In genomic region chr15:42349178-42349577, GRCh38 we compare ENCODE assay signal across 26 cellular contexts. TPM values are rescaled to one million over a fixed set of nuclear protein-coding genes. Genes with fewer than 3 reads are reported as not detected.
A peak's percentile ranks its signal among the peaks of the same experiment; 100 is the strongest.
DNase-seq lines count a peak whose midpoint lies in the region; ATAC-seq, FAIRE-seq and TF ChIP-seq lines count a peak whose summit lies in the region.
"Had no signal": no experiment of that assay in that cellular context is flagged by ENCODE, and none has a peak within 500 bp of the region (broad histone marks: within the 10 kb centered on the region; RNA-seq: fewer than 3 reads in every experiment).

No MANE protein-coding gene starts in this region.

- H3K36me3 Mint-ChIP-seq in activated T-helper 17 cell treated with anti-CD3 and anti-CD28 coated beads, Interleukin-2, amount 50 U/mL, for 72 hours (ENCODE audit: low read depth): peaks cover 73% of the 10 kb centered on the region
- H3K36me3 Mint-ChIP-seq: neural progenitor cell had no signal

- H3K27me3 Mint-ChIP-seq in activated T-helper 17 cell treated with anti-CD3 and anti-CD28 coated beads, Interleukin-2, amount 50 U/mL, for 72 hours: no peaks in the 10 kb centered on the region
- H3K27me3 Mint-ChIP-seq: activated naive CD8-positive, alpha-beta T cell treated with anti-CD3 and anti-CD28 coated beads, Interleukin-2, amount 10 ng/mL, durations not matched to agents 7 days and 5 days; CD4-positive, alpha-beta memory T cell had no signal

- no peaks in the 10 kb centered on the region for H3K9me3 Mint-ChIP-seq in activated T-helper 17 cell treated with anti-CD3 and anti-CD28 coated beads, Interleukin-2, amount 50 U/mL, for 72 hours
- H3K9me3 Mint-ChIP-seq: activated naive CD8-positive, alpha-beta T cell treated with anti-CD3 and anti-CD28 coated beads, Interleukin-2, amount 10 ng/mL, durations not matched to agents 7 days and 5 days; CD4-positive, alpha-beta memory T cell; neural progenitor cell had no signal

- intact Hi-C loops in heart right ventricle (cut with DNase I): no loop called here

- H3K9ac ChIP-seq in skeletal muscle satellite cell (ENCODE audit: low read depth, low read length): peak overlapping the region; percentile 35
- H3K9ac ChIP-seq: neural progenitor cell had no signal

- H3K27ac Mint-ChIP-seq in activated T-helper 17 cell treated with anti-CD3 and anti-CD28 coated beads, Interleukin-2, amount 50 U/mL, for 72 hours: peak overlapping the region; percentile 16
- H3K27ac Mint-ChIP-seq: activated naive CD8-positive, alpha-beta T cell treated with anti-CD3 and anti-CD28 coated beads, Interleukin-2, amount 10 ng/mL, durations not matched to agents 7 days and 5 days; CD4-positive, alpha-beta memory T cell; neural progenitor cell had no signal

- TF ChIP-seq POLR2A in H54 (IDR thresholded peaks at IDR 0.05; ENCODE audit: low read depth, low read length): no peak

- DNase-seq in H54 (ENCODE audit: insufficient read length, low spot score) (no peak), fibroblast of the aortic adventitia (ENCODE audit: low read depth) (peak; percentile 22), heart right ventricle (no peak)
- DNase-seq: activated CD4-positive, alpha-beta T cell treated with anti-CD3 and anti-CD28 coated beads, Interleukin-2, amount 50 U/mL, for 1 hour; activated effector memory CD4-positive, alpha-beta T cell treated with Interleukin-2 at 50 U/mL for 16 hours; activated naive CD8-positive, alpha-beta T cell treated with anti-CD3 and anti-CD28 coated beads, Interleukin-2, amount 10 ng/mL, durations not matched to agents 7 days and 5 days; AML-193; CD4-positive, alpha-beta memory T cell; colonic mucosa; effector memory CD4-positive, alpha-beta T cell; glutamatergic neuron; Kasumi-1; kidney glomerular epithelial cell; MV-4-11; NCI-H2171; NCI-H524 treated with DMSO at 0.1 percent for 48 hours; Peyer's patch; right lobe of liver had no signal

- FAIRE-seq in H54 (lab: Jason Lieb, UNC): peak; percentile 57

- no peak overlapping the region for H3K27ac ChIP-seq in heart right ventricle
- H3K27ac ChIP-seq: colonic mucosa, neural progenitor cell, Peyer's patch, right lobe of liver, tibial nerve, VCaP had no signal

- H3K9me3 ChIP-seq in skeletal muscle satellite cell (replicated peaks; ENCODE audit: low read length) (no peaks in the 10 kb centered on the region), heart right ventricle (no peaks in the 10 kb centered on the region)
- H3K9me3 ChIP-seq: colonic mucosa, Peyer's patch, right lobe of liver, tibial nerve had no signal

- H3K4me2 ChIP-seq in skeletal muscle satellite cell (ENCODE audit: low read length): peak overlapping the region; percentile 40
- H3K4me2 ChIP-seq: neural progenitor cell had no signal

- ATAC-seq in activated T-helper 17 cell treated with anti-CD3 and anti-CD28 coated beads, Interleukin-2, amount 50 U/mL, for 72 hours (replicated peaks): peak; percentile 57
- ATAC-seq in HG02973 (IDR thresholded peaks at IDR 0.05; ENCODE audit: unreplicated experiment) (no peak), HG03135 (IDR thresholded peaks at IDR 0.05; ENCODE audit: unreplicated experiment) (no peak), heart right ventricle (no peak)
- ATAC-seq: esophagus mucosa, right lobe of liver had no signal

- H3K4me3 ChIP-seq in fibroblast of the aortic adventitia (ENCODE audit: low read depth, low read length): no peak overlapping the region
- H3K4me3 ChIP-seq in skeletal muscle satellite cell (ENCODE audit: low read length): no peak overlapping the region
- H3K4me3 ChIP-seq in heart right ventricle: no peak overlapping the region
- H3K4me3 ChIP-seq: colonic mucosa, neural progenitor cell, Peyer's patch, right lobe of liver, tibial nerve had no signal

- WGBS in heart right ventricle, 2 donors: 90 to 96% methylated on average over 2 of the region's 2 CpGs

- H3K27me3 ChIP-seq in skeletal muscle satellite cell (ENCODE audit: control insufficient read depth, insufficient read depth, low read length) (no peaks in the 10 kb centered on the region), heart right ventricle (no peaks in the 10 kb centered on the region)
- H3K27me3 ChIP-seq: colonic mucosa, neural progenitor cell, Peyer's patch, right lobe of liver, tibial nerve had no signal

- H3K36me3 ChIP-seq in skeletal muscle satellite cell (ENCODE audit: insufficient read depth, low read length): no peaks in the 10 kb centered on the region
- H3K36me3 ChIP-seq in heart right ventricle: peaks cover 0 to 100% (median 38%) of the 10 kb centered on the region in 9 donors
- H3K36me3 ChIP-seq: neural progenitor cell had no signal

- TF ChIP-seq CTCF in fibroblast of the aortic adventitia (IDR thresholded peaks at IDR 0.05; ENCODE audit: insufficient read depth, low read length) (no peak), heart right ventricle (IDR thresholded peaks at IDR 0.05) (no peak)

- H3K4me3 Mint-ChIP-seq in activated T-helper 17 cell treated with anti-CD3 and anti-CD28 coated beads, Interleukin-2, amount 50 U/mL, for 72 hours: no peak overlapping the region
- H3K4me3 Mint-ChIP-seq: activated naive CD8-positive, alpha-beta T cell treated with anti-CD3 and anti-CD28 coated beads, Interleukin-2, amount 10 ng/mL, durations not matched to agents 7 days and 5 days; CD4-positive, alpha-beta memory T cell; neural progenitor cell had no signal

- H3K4me1 ChIP-seq in skeletal muscle satellite cell (ENCODE audit: control insufficient read depth, insufficient read depth, low read length) (peaks cover 36% of the 10 kb centered on the region), heart right ventricle (peaks cover 0 to 9% (median 0%) of the 10 kb centered on the region in 9 donors)
- H3K4me1 ChIP-seq: colonic mucosa, neural progenitor cell, Peyer's patch, right lobe of liver had no signal

- no peaks in the 10 kb centered on the region for H3K4me1 Mint-ChIP-seq in activated T-helper 17 cell treated with anti-CD3 and anti-CD28 coated beads, Interleukin-2, amount 50 U/mL, for 72 hours
- H3K4me1 Mint-ChIP-seq: neural progenitor cell had no signal

RNA-seq across cellular contexts. Expression of gene CAPN3, which starts 10.1 kb away (rescaled TPM):
- 1 to 10 TPM; 3.2 to 4.6 TPM for total RNA-seq in activated T-helper 17 cell treated with anti-CD3 and anti-CD28 coated beads, Interleukin-2, amount 50 U/mL, for 72 hours
- total RNA-seq in fibroblast of the aortic adventitia (ENCODE audit: low replicate concordance): 1.6 and 2.5 TPM in 2 replicates
- 0.66 and 0.76 TPM in 2 replicates for total RNA-seq in skeletal muscle satellite cell (2012; rRNA removed)
- total RNA-seq in heart right ventricle: 10 to 100 TPM in 1 of 10 donors, 1 to 10 TPM in 9; 2.6 to 10.6 (median 5.7) TPM
- 10 to 100 TPM in 1 of 2 donors, 1 to 10 TPM in 1; 2.7 to 33.9 TPM for polyA plus RNA-seq in heart right ventricle
